In genomic region chr3:149493315-149494021, GRCh38 we compare ENCODE assay signal across 15 cellular contexts. TPM values are rescaled to one million over a fixed set of nuclear protein-coding genes. Genes with fewer than 3 reads are reported as not detected.
DNase-seq lines count a peak whose midpoint lies in the region; ATAC-seq, FAIRE-seq and TF ChIP-seq lines count a peak whose summit lies in the region.
"Had no signal": no experiment of that assay in that cellular context is flagged by ENCODE, and none has a peak within 500 bp of the region (broad histone marks: within the 10 kb centered on the region; RNA-seq: fewer than 3 reads in every experiment).

No MANE protein-coding gene starts in this region.

- no peaks in the 10 kb centered on the region for H3K27me3 ChIP-seq in HCT116 (ENCODE audit: insufficient read depth, low read length)
- no peaks in the 10 kb centered on the region for H3K27me3 ChIP-seq in Panc1 (ENCODE audit: control insufficient read depth, insufficient read depth, low read length)
- H3K27me3 ChIP-seq in right lobe of liver = no peaks in the 10 kb centered on the region
- peaks cover 13% of the 10 kb centered on the region for H3K27me3 ChIP-seq in left ventricle myocardium inferior (ENCODE audit: low read depth)

- peak overlapping the region in 1 of 2 experiments; percentile 44; a peak in 2 of 6 replicates for H3K27ac ChIP-seq in A549
- no peak overlapping the region for H3K27ac ChIP-seq in HCT116 (ENCODE audit: low read depth, low read length)
- H3K27ac ChIP-seq in Panc1 (ENCODE audit: low read length) = peak overlapping the region; percentile 86
- H3K27ac ChIP-seq in right lobe of liver = no peak overlapping the region
- no peak overlapping the region for H3K27ac ChIP-seq in left ventricle myocardium inferior (replicated peaks)

- RAD21 ChIA-PET in HCT116 (lab: Charles Lee; ENCODE audit: low non-redundant PET in 1 of 2, low total read pairs in 2 of 2, uncharacterized antibody in 2 of 2, unreplicated experiment in 2 of 2) = no interaction called here

- H3K27ac Mint-ChIP-seq in activated CD4-positive, alpha-beta memory T cell treated with anti-CD3 and anti-CD28 coated beads for 36 hours = no peak overlapping the region
- H3K27ac Mint-ChIP-seq: T-helper 17 cell had no signal

- peak in 1 of 2 experiments; percentile 13; a peak in 2 of 6 replicates for ATAC-seq in A549
- no peak for ATAC-seq in HCT116
- ATAC-seq in Panc1 = peak; percentile 9
- ATAC-seq in right lobe of liver = peak; percentile 9 to 46 (median 18)
- ATAC-seq in stimulated activated naive CD8-positive, alpha-beta T cell treated with anti-CD3 and anti-CD28 coated beads, Interleukin-15, Interleukin-2, amounts not matched to agents 100 U/mL and 50 U/mL, for 24 hours = no peak

- CTCF ChIA-PET in A549 (lab: Yijun Ruan, JAX) (interaction anchor here (0.5 to 8.7 kb wide), 20 partner anchors 12 to 691 kb away, joined by 3 to 52 read pairs (median 4); partner anchors contain the start of genes COMMD2 and TM4SF1), HCT116 (lab: Charles Lee) (no interaction called here), Panc1 (lab: Charles Lee) (interaction anchor here (1.3 kb wide), 1 partner anchor 373 kb away, joined by 4 read pairs; no protein-coding TSS in a partner anchor)
- CTCF ChIA-PET in activated CD4-positive, alpha-beta memory T cell treated with anti-CD3 and anti-CD28 coated beads for 36 hours (lab: Charles Lee) = interaction anchor here (0.7 to 1.0 kb wide), 4 partner anchors 76 to 315 kb away, joined by 3 to 4 read pairs (median 4); no protein-coding TSS in a partner anchor

- no peak overlapping the region for H3K4me3 Mint-ChIP-seq in activated CD4-positive, alpha-beta memory T cell treated with anti-CD3 and anti-CD28 coated beads for 36 hours
- H3K4me3 Mint-ChIP-seq: T-helper 17 cell had no signal

- no peak overlapping the region for H3K9ac ChIP-seq in HCT116 (ENCODE audit: low read length)

- no peaks in the 10 kb centered on the region for H3K36me3 Mint-ChIP-seq in activated CD4-positive, alpha-beta memory T cell treated with anti-CD3 and anti-CD28 coated beads for 36 hours
- H3K36me3 Mint-ChIP-seq: CD14-positive monocyte had no signal

- H3K36me3 ChIP-seq in HCT116 (ENCODE audit: control insufficient read depth in 1 of 2, insufficient read depth in 2 of 2, low read length in 2 of 2) (no peaks in the 10 kb centered on the region), Panc1 (ENCODE audit: control insufficient read depth, insufficient read depth, low read length) (no peaks in the 10 kb centered on the region), right lobe of liver (peaks cover 0 to 74% (median 13%) of the 10 kb centered on the region in 4 donors), left ventricle myocardium inferior (no peaks in the 10 kb centered on the region)

- intact Hi-C loops in HCT116 (cut with micrococcal nuclease) (loop anchor here (1.0 to 10.0 kb wide), 3 partner anchors 278 to 731 kb away; no protein-coding TSS in a partner anchor), Panc1 (cut with micrococcal nuclease; ENCODE audit: unreplicated experiment) (no loop called here), right lobe of liver (cut with DNase I) (no loop called here), left ventricle myocardium inferior (cut with micrococcal nuclease) (no loop called here)
- intact Hi-C loops in activated CD4-positive, alpha-beta memory T cell treated with anti-CD3 and anti-CD28 coated beads for 36 hours (cut with micrococcal nuclease) = no loop called here

- no peak overlapping the region for H2AFZ ChIP-seq in HCT116 (ENCODE audit: low read depth, low read length, poor library complexity, severe bottlenecking)

- H3K27me3 Mint-ChIP-seq in activated CD4-positive, alpha-beta memory T cell treated with anti-CD3 and anti-CD28 coated beads for 36 hours = peaks cover 25% of the 10 kb centered on the region

- no peak for TF ChIP-seq EP300 in A549 (IDR thresholded peaks at IDR 0.05)

- TF ChIP-seq CTCF in A549 (IDR thresholded peaks at IDR 0.05) (no peak), HCT116 (IDR thresholded peaks at IDR 0.05 in 2 of 3, conservative IDR thresholded peaks at IDR 0.05 in 1 of 3; ENCODE audit: borderline replicate concordance in 1 of 3, insufficient read depth in 1 of 3, low read depth in 2 of 3, low read length in 2 of 3) (no peak), Panc1 (IDR thresholded peaks at IDR 0.05) (no peak), right lobe of liver (IDR thresholded peaks at IDR 0.05) (no peak), left ventricle myocardium inferior (IDR thresholded peaks at IDR 0.05; ENCODE audit: borderline replicate concordance) (no peak)

- no peaks in the 10 kb centered on the region for H4K20me1 ChIP-seq in HCT116 (ENCODE audit: insufficient read depth)

- H3K4me1 ChIP-seq in A549 (peaks cover 6% of the 10 kb centered on the region; the same call in 2 of the 3 replicates), HCT116 (ENCODE audit: control insufficient read depth in 1 of 2, insufficient read depth in 2 of 2, low read length in 2 of 2) (peaks cover 0 to 9% of the 10 kb centered on the region in 2 experiments; a peak in 1 of 4 replicates), Panc1 (ENCODE audit: control insufficient read depth, insufficient read depth, low read length) (peaks cover 15% of the 10 kb centered on the region; the same call in 1 of the 2 replicates), right lobe of liver (no peaks in the 10 kb centered on the region), left ventricle myocardium inferior (no peaks in the 10 kb centered on the region)
- H3K4me1 ChIP-seq: Caco-2 had no signal

- H3K4me3 ChIP-seq in A549 (no peak overlapping the region), HCT116 (replicated peaks in 1 of 2; ENCODE audit: low read depth in 1 of 2, low read length in 2 of 2) (no peak overlapping the region), Panc1 (ENCODE audit: low read depth in 2 of 2, low read length in 2 of 2) (no peak overlapping the region), right lobe of liver (no peak overlapping the region), left ventricle myocardium inferior (no peak overlapping the region)

- peaks cover 3% of the 10 kb centered on the region for H3K4me1 Mint-ChIP-seq in activated CD4-positive, alpha-beta memory T cell treated with anti-CD3 and anti-CD28 coated beads for 36 hours (ENCODE audit: low read depth)

- H3K9me3 ChIP-seq in A549 (no peaks in the 10 kb centered on the region), HCT116 (ENCODE audit: control insufficient read depth in 1 of 2, insufficient read depth in 1 of 2, low read depth in 1 of 2, low read length in 2 of 2) (peaks cover 0 to 3% of the 10 kb centered on the region in 2 experiments; a peak in 1 of 4 replicates), Panc1 (ENCODE audit: control insufficient read depth, insufficient read depth, low read depth, low read length) (peaks cover 7% of the 10 kb centered on the region; the same call in 1 of the 2 replicates), right lobe of liver (no peaks in the 10 kb centered on the region), left ventricle myocardium inferior (replicated peaks) (no peaks in the 10 kb centered on the region)

- no peak for FAIRE-seq in A549 (lab: Jason Lieb, UNC)

- TF ChIP-seq POLR2A in A549 (IDR thresholded peaks at IDR 0.05; ENCODE audit: low read length) (no peak), HCT116 (IDR thresholded peaks at IDR 0.05; ENCODE audit: borderline replicate concordance, extremely low read depth, insufficient read depth, insufficient read length) (no peak), right lobe of liver (IDR thresholded peaks at IDR 0.05) (no peak)

- no peaks in the 10 kb centered on the region for H3K9me2 ChIP-seq in HCT116 (ENCODE audit: insufficient read depth)

- no peak for DNase-seq in A549 (ENCODE audit: low read depth in 1 of 2, low spot score in 1 of 2)
- no peak for DNase-seq in HCT116 (ENCODE audit: low read depth, low spot score)
- no peak for DNase-seq in Panc1 (ENCODE audit: low read depth, low spot score)
- no peak for DNase-seq in right lobe of liver
- no peak for DNase-seq in stimulated activated naive CD8-positive, alpha-beta T cell treated with anti-CD3 and anti-CD28 coated beads, Interleukin-15, Interleukin-2, amounts not matched to agents 100 U/mL and 50 U/mL, for 24 hours
- DNase-seq in midbrain (lab: John Stamatoyannopoulos, UW) = no peak
- no peak for DNase-seq in activated CD4-positive, alpha-beta memory T cell treated with anti-CD3 and anti-CD28 coated beads for 36 hours
- no peak for DNase-seq in left ventricle myocardium inferior
- DNase-seq: NCI-H1105, NCI-H2171, NCI-H748 treated with DMSO at 0.1 percent for 48 hours had no signal

- POLR2A ChIA-PET in A549 (lab: Yijun Ruan, JAX) (no interaction called here), HCT116 (lab: Charles Lee) (no interaction called here), Panc1 (lab: Charles Lee) (no interaction called here)
- POLR2A ChIA-PET in activated CD4-positive, alpha-beta memory T cell treated with anti-CD3 and anti-CD28 coated beads for 36 hours (lab: Charles Lee) = no interaction called here

- in situ Hi-C loops in Panc1 (cut with HindIII; ENCODE audit: low pct_unique_long_range_greater_than_20kb, low sequenced_read_pairs) = no loop called here

- H3K9me3 Mint-ChIP-seq in activated CD4-positive, alpha-beta memory T cell treated with anti-CD3 and anti-CD28 coated beads for 36 hours = no peaks in the 10 kb centered on the region

- 87% methylated on average over 8 of the region's 8 CpGs for WGBS in A549 (ENCODE audit: missing lambda C conversion rate)
- whole genome bisulfite sequencing in right lobe of liver (ENCODE audit: insufficient coverage, low coverage, low lambda C conversion rate, missing lambda C conversion rate) = 78% methylated on average over 5 of the region's 8 CpGs

- no peak overlapping the region; the same call in 2 of the 3 replicates for H3K4me2 ChIP-seq in A549
- peak overlapping the region; percentile 40; the same call in 1 of the 2 replicates for H3K4me2 ChIP-seq in HCT116 (ENCODE audit: low read length)

- BruUV-seq in HCT116 (replicated peaks; lab: Mats Ljungman, UMichigan) (no TSS peak), Panc1 (replicated peaks; lab: Mats Ljungman, UMichigan) (no TSS peak)

- no peak for TF ChIP-seq RAD21 in A549 (conservative IDR thresholded peaks at IDR 0.05 in 1 of 2, IDR thresholded peaks at IDR 0.05 in 1 of 2)
- TF ChIP-seq RAD21 in HCT116 (IDR thresholded peaks at IDR 0.05; ENCODE audit: low read depth) = no peak

- H3K79me2 ChIP-seq in HCT116 (ENCODE audit: insufficient read depth, low read length) = no peaks in the 10 kb centered on the region

RNA-seq across cellular contexts. Expression of gene TM4SF4, which starts 19.0 kb away (rescaled TPM):
- polyA plus RNA-seq in A549 (2011; rRNA removed) (17.4 and 38.6 TPM in 2 replicates), A549 (2017; fragmentation: RNase III; extraction: RNeasy Plus Mini Kit Qiagen cat#74134 plus additional on column Dnase treatment) (28.7 to 45.2 TPM (median 32.2 TPM) in 3 replicates)
- polyA plus RNA-seq in A549 (2012; cell fraction: cytosol; rRNA removed) = 6.2 and 9.6 TPM in 2 replicates
- 5.8 and 6.9 TPM in 2 replicates for polyA plus RNA-seq in A549 (2012; cell fraction: nucleus; rRNA removed)
- 20.8 and 30.0 TPM in 2 replicates for polyA minus RNA-seq in A549 (2011; rRNA and poly(A)+ RNA removed)
- total RNA-seq in HCT116 (2021; ENCODE audit: unreplicated experiment) (0.91 TPM), Panc1 (2021; ENCODE audit: unreplicated experiment) (0.46 TPM), right lobe of liver (100 to 1,000 TPM; 210 to 473 (median 316) TPM), left ventricle myocardium inferior (not detected)
- not detected in 2 replicates for polyA plus RNA-seq in HCT116 (2012)
- polyA plus RNA-seq in Panc1 (2012; ENCODE audit: insufficient read length) = not detected
- total RNA-seq in activated CD4-positive, alpha-beta memory T cell treated with anti-CD3 and anti-CD28 coated beads for 36 hours = not detected
- total RNA-seq: H7, T-helper 17 cell had no signal

Comparison
In these comparisons a context has a peak if more than half of its experiments do, and no peak if none do; other contexts are left out.
1. ATAC-seq: peak in Panc1 (single experiment) and right lobe of liver (4 of 4); none in HCT116 (single experiment) and stimulated activated naive CD8-positive, alpha-beta T cell treated with anti-CD3 and anti-CD28 coated beads, Interleukin-15, Interleukin-2, amounts not matched to agents 100 U/mL and 50 U/mL, for 24 hours (single experiment).
2. RNA of gene TM4SF4, which starts 19.0 kb away (total RNA-seq): 210 to 473 TPM in right lobe of liver; 0.91 TPM in HCT116 (single experiment), 0.46 TPM in Panc1 (single experiment), not detected in activated CD4-positive, alpha-beta memory T cell treated with anti-CD3 and anti-CD28 coated beads for 36 hours and not detected in left ventricle myocardium inferior (single experiment); every median in the first group is over 100 times any median in the second.